21 cellular contexts compared by ENCODE assay signal in genomic region chr1:204549313-204549712, GRCh38. TPM values are rescaled to one million over a fixed set of nuclear protein-coding genes. Genes with fewer than 3 reads are reported as not detected.
A peak's percentile ranks its signal among the peaks of the same experiment; 100 is the strongest.
DNase-seq lines count a peak whose midpoint lies in the region; ATAC-seq and TF ChIP-seq lines count a peak whose summit lies in the region.
"Had no signal": no experiment of that assay in that cellular context is flagged by ENCODE, and none has a peak within 500 bp of the region (broad histone marks: within the 10 kb centered on the region; RNA-seq: fewer than 3 reads in every experiment).

No MANE protein-coding gene starts in this region.

- H3K4me3 ChIP-seq in right atrium auricular region (no peak overlapping the region), PC-3 (ENCODE audit: low read length) (no peak overlapping the region), endodermal cell (ENCODE audit: low read length) (no peak overlapping the region)
- H3K4me3 ChIP-seq: A549 had no signal

- no peaks in the 10 kb centered on the region for H3K9me3 Mint-ChIP-seq in endodermal cell
- H3K9me3 Mint-ChIP-seq: CD4-positive, alpha-beta memory T cell had no signal

- no peak overlapping the region for H3K27ac ChIP-seq in right atrium auricular region
- no peak overlapping the region for H3K27ac ChIP-seq in PC-3 (ENCODE audit: low read length)
- H3K27ac ChIP-seq in endodermal cell (ENCODE audit: low read depth, low read length): no peak overlapping the region
- H3K27ac ChIP-seq: A549 had no signal

- H3K9me3 ChIP-seq in right atrium auricular region (no peaks in the 10 kb centered on the region), PC-3 (ENCODE audit: low read length) (no peaks in the 10 kb centered on the region), endodermal cell (ENCODE audit: control insufficient read depth, low read length) (no peaks in the 10 kb centered on the region)
- H3K9me3 ChIP-seq: A549 had no signal

- no peak for DNase-seq in left ventricle myocardium superior
- no peak for DNase-seq in right atrium auricular region (ENCODE audit: low spot score)
- DNase-seq in PC-3: no peak
- DNase-seq in endodermal cell: peak; percentile 5
- no peak for DNase-seq in NOMO-1 treated with DMSO at 0.1 percent for 48 hours (lab: John Stamatoyannopoulos, UW; ENCODE audit: unreplicated experiment)
- DNase-seq in OCI-M1 (lab: John Stamatoyannopoulos, UW): no peak
- DNase-seq: C1 segment of cervical spinal cord; CD4-positive, alpha-beta memory T cell; COR-L47; HCEC 1CT; IMR-90; KG1; MM.1S; NCI-H2029; NCI-H446; NCI-H524 treated with DMSO at 0.1 percent for 48 hours; NCI-H774; RPMI8226; SHP77 had no signal

- no peaks in the 10 kb centered on the region for H3K27me3 Mint-ChIP-seq in endodermal cell (ENCODE audit: insufficient read depth)
- H3K27me3 Mint-ChIP-seq: CD4-positive, alpha-beta memory T cell had no signal

- H3K4me1 ChIP-seq in right atrium auricular region: no peaks in the 10 kb centered on the region
- peaks cover 6% of the 10 kb centered on the region for H3K4me1 ChIP-seq in PC-3 (ENCODE audit: insufficient read depth, low read length)
- no peaks in the 10 kb centered on the region for H3K4me1 ChIP-seq in endodermal cell (ENCODE audit: control insufficient read depth, insufficient read depth, low read length)
- H3K4me1 ChIP-seq: A549 had no signal

- H3K4me2 ChIP-seq in PC-3 (ENCODE audit: low read length): no peak overlapping the region
- H3K4me2 ChIP-seq: A549 had no signal

- intact Hi-C loops in left ventricle myocardium superior (cut with micrococcal nuclease): no loop called here
- intact Hi-C loops in PC-3 (cut with micrococcal nuclease): no loop called here

- H3K27me3 ChIP-seq in right atrium auricular region (no peaks in the 10 kb centered on the region), PC-3 (ENCODE audit: low read length) (no peaks in the 10 kb centered on the region), endodermal cell (ENCODE audit: control insufficient read depth, insufficient read depth, low read length, poor library complexity, severe bottlenecking) (no peaks in the 10 kb centered on the region)

- no peaks in the 10 kb centered on the region for H3K79me2 ChIP-seq in PC-3 (ENCODE audit: low read length)

- H3F3A ChIP-seq in PC-3 (ENCODE audit: low read length, unreplicated experiment): no peaks in the 10 kb centered on the region

- H3K36me3 ChIP-seq in right atrium auricular region (peaks cover 78% of the 10 kb centered on the region), PC-3 (ENCODE audit: low read depth, low read length) (peaks cover 71% of the 10 kb centered on the region), endodermal cell (ENCODE audit: control insufficient read depth, insufficient read depth, low read length) (peaks cover 89% of the 10 kb centered on the region)

- 97 to 100% methylated on average over 5 to 6 of the region's 6 CpGs for WGBS in endodermal cell (ENCODE audit: insufficient coverage in 1 of 2, insufficient read length in 1 of 2), 2 experiments

- ATAC-seq in left ventricle myocardium superior (peak; percentile 65), PC-3 (no peak), HG03175 (IDR thresholded peaks at IDR 0.05; ENCODE audit: unreplicated experiment) (no peak)
- ATAC-seq: A549 had no signal

- no peaks in the 10 kb centered on the region for H4K20me1 ChIP-seq in PC-3 (ENCODE audit: low read length)

- no peak overlapping the region for H3K27ac Mint-ChIP-seq in endodermal cell

- POLR2A ChIA-PET in PC-3 (lab: Charles Lee; ENCODE audit: unreplicated experiment): interaction anchor here (0.6 kb wide), 1 partner anchor 132 kb away, joined by 3 read pairs; no protein-coding TSS in a partner anchor

- no peak overlapping the region for H2AFZ ChIP-seq in PC-3 (ENCODE audit: low read length)

- peaks cover 6% of the 10 kb centered on the region for H3K4me1 Mint-ChIP-seq in endodermal cell

- peaks cover 78% of the 10 kb centered on the region for H3K36me3 Mint-ChIP-seq in endodermal cell (ENCODE audit: low read depth)

- no peaks in the 10 kb centered on the region for H3K9me2 ChIP-seq in PC-3 (replicated peaks; ENCODE audit: low read length)

- H3K4me3 Mint-ChIP-seq in endodermal cell: no peak overlapping the region
- H3K4me3 Mint-ChIP-seq: CD4-positive, alpha-beta memory T cell had no signal

- CTCF ChIA-PET in PC-3 (lab: Charles Lee): no interaction called here

- BruUV-seq in PC-3 (replicated peaks; lab: Mats Ljungman, UMichigan): TSS peak; percentile 22

- TF ChIP-seq CTCF in right atrium auricular region (IDR thresholded peaks at IDR 0.05): no peak
- no peak for TF ChIP-seq CTCF in PC-3 (conservative IDR thresholded peaks at IDR 0.05; ENCODE audit: low read depth, low read length)
- no peak for TF ChIP-seq CTCF in endodermal cell (conservative IDR thresholded peaks at IDR 0.05)

- H3K9ac ChIP-seq in PC-3 (ENCODE audit: low read length) (no peak overlapping the region), endodermal cell (ENCODE audit: extremely low read depth, low read length, poor library complexity, severe bottlenecking) (no peak overlapping the region)

RNA-seq across cellular contexts. Expression of gene MDM4, which starts 33.1 kb away (rescaled TPM):
- total RNA-seq in left ventricle myocardium superior (30.1 TPM), right atrium auricular region (10 to 100 TPM; 18.1 to 18.3 TPM), PC-3 (2014; rRNA removed) (36.3 and 55.7 TPM in 2 replicates), endodermal cell (100 to 1,000 TPM in 1 of 2 donors, 10 to 100 TPM in 1; 65.5 to 161 TPM)
- 21.0 TPM for polyA plus RNA-seq in endodermal cell (2013, experiment 1 of 2)
- 23.6 TPM for polyA plus RNA-seq in endodermal cell (2013, experiment 2 of 2)

RNA-seq across cellular contexts. Expression of gene PIK3C2B, which starts 54.7 kb away (rescaled TPM):
- total RNA-seq in left ventricle myocardium superior (23.6 TPM), right atrium auricular region (10 to 100 TPM; 13.1 to 19.4 TPM), PC-3 (2014; rRNA removed) (34.7 and 35.3 TPM in 2 replicates), endodermal cell (10 to 100 TPM; 21.3 to 23.9 TPM)
- 34.1 TPM for polyA plus RNA-seq in endodermal cell (2013, experiment 1 of 2)
- 30.8 TPM for polyA plus RNA-seq in endodermal cell (2013, experiment 2 of 2)
